In the genomic region with DNA sequence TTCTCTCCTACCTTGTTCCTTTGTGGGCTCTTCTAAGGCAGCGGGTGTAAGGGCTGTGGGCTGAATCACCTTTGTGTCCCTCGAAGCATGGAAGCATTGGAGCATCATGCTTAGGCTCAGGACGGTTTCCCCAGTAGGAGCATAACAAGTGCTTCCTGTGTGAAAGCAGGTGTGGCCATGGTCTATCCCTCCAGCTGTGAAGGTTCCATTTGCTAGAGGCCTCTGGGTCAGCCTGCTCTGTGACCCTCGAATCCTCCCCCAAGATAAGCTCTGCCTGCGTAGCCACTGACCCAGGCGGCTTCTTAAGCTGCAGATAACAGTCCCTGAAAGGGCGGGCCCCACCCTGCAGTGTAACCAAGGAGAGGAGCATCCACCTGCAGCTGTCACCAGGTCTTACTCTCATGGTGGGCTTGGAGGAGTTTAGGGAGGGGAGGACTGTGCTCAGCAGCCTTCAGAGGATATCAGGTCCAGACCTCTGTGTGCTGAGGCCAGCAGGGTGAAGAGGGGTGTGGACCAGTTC, we compare ENCODE assay signal across 11 cellular contexts. TPM values are rescaled to one million over a fixed set of nuclear protein-coding genes. Genes with fewer than 3 reads are reported as not detected.
DNase-seq lines count a peak whose midpoint lies in the region; ATAC-seq and TF ChIP-seq lines count a peak whose summit lies in the region.
"Had no signal": no experiment of that assay in that cellular context is flagged by ENCODE, and none has a peak within 500 bp of the region (broad histone marks: within the 10 kb centered on the region; RNA-seq: fewer than 3 reads in every experiment).

No MANE protein-coding gene starts in this region.

- no peak for TF ChIP-seq CTCF in left ventricle myocardium inferior (IDR thresholded peaks at IDR 0.05; ENCODE audit: borderline replicate concordance)
- no peak for TF ChIP-seq CTCF in uterus (IDR thresholded peaks at IDR 0.05)

- peak overlapping the region in 1 of 2 experiments; percentile 43 for H3K14ac ChIP-seq in mesenchymal stem cell (ENCODE audit: low read length in 2 of 2)

- H2BK120ac ChIP-seq in mesenchymal stem cell (ENCODE audit: low read depth, low read length) = no peak overlapping the region

- TF ChIP-seq POLR2A in uterus (IDR thresholded peaks at IDR 0.05) = no peak

- 70% methylated on average over 7 of the region's 7 CpGs for WGBS in mesenchymal stem cell

- no peaks in the 10 kb centered on the region for H3K4me1 Mint-ChIP-seq in activated CD4-positive, alpha-beta T cell treated with anti-CD3 and anti-CD28 coated beads, Interleukin-2, amount 10 ng/mL, durations not matched to agents 7 days and 5 days

- H3K4me3 Mint-ChIP-seq in activated CD4-positive, alpha-beta T cell treated with anti-CD3 and anti-CD28 coated beads, Interleukin-2, amount 10 ng/mL, durations not matched to agents 7 days and 5 days = no peak overlapping the region

- DNase-seq in left ventricle myocardium inferior (no peak), left cardiac atrium (no peak), adipocyte (ENCODE audit: low read depth) (no peak), mesenchymal stem cell (no peak), uterus (no peak)
- DNase-seq in activated CD4-positive, alpha-beta T cell treated with anti-CD3 and anti-CD28 coated beads, Interleukin-2, amount 10 ng/mL, durations not matched to agents 7 days and 5 days = no peak
- DNase-seq: activated gamma-delta T cell; effector CD4-positive, alpha-beta T cell had no signal

- CTCF ChIA-PET in activated CD4-positive, alpha-beta T cell treated with anti-CD3 and anti-CD28 coated beads, Interleukin-2, amount 10 ng/mL, durations not matched to agents 7 days and 5 days (lab: Charles Lee) = interaction anchor here (0.6 to 1.5 kb wide), 2 partner anchors 15 to 172 kb away, joined by 3 to 5 read pairs; no protein-coding TSS in a partner anchor

- POLR2A ChIA-PET in activated CD4-positive, alpha-beta T cell treated with anti-CD3 and anti-CD28 coated beads, Interleukin-2, amount 10 ng/mL, durations not matched to agents 7 days and 5 days (lab: Charles Lee) = no interaction called here

- H3K9ac ChIP-seq in adipocyte (ENCODE audit: low read length) (peak overlapping the region; percentile 30), mesenchymal stem cell (ENCODE audit: low read length) (no peak overlapping the region)

- no peak overlapping the region for H3K4ac ChIP-seq in mesenchymal stem cell (ENCODE audit: low read depth in 1 of 2, low read length in 2 of 2)

- H3K18ac ChIP-seq in mesenchymal stem cell (ENCODE audit: low read depth in 1 of 2, low read length in 2 of 2) = no peak overlapping the region

- peak overlapping the region; percentile 90 for H3K27ac ChIP-seq in left ventricle myocardium inferior (replicated peaks)
- peak overlapping the region; percentile 96 for H3K27ac ChIP-seq in mesenchymal stem cell (ENCODE audit: low read length, poor library complexity, severe bottlenecking)
- peak overlapping the region; percentile 55 to 62 for H3K27ac ChIP-seq in uterus

- H3K4me3 ChIP-seq in left ventricle myocardium inferior (no peak overlapping the region), adipocyte (ENCODE audit: low read length) (no peak overlapping the region), mesenchymal stem cell (ENCODE audit: insufficient read depth in 1 of 2, low read depth in 1 of 2, low read length in 2 of 2) (no peak overlapping the region), uterus (no peak overlapping the region)
- H3K4me3 ChIP-seq: right lobe of liver had no signal

- H2BK5ac ChIP-seq in mesenchymal stem cell (ENCODE audit: low read depth, low read length, poor library complexity, severe bottlenecking) = no peak overlapping the region

- peak overlapping the region; percentile 38 for H2AK5ac ChIP-seq in mesenchymal stem cell (ENCODE audit: low read length, severe bottlenecking)

- H2BK15ac ChIP-seq in mesenchymal stem cell (ENCODE audit: low read depth, poor library complexity, severe bottlenecking) = no peak overlapping the region

- H3K4me2 ChIP-seq in mesenchymal stem cell (ENCODE audit: low read length, poor library complexity, severe bottlenecking) = no peak overlapping the region

- no peak overlapping the region for H3K23ac ChIP-seq in mesenchymal stem cell (ENCODE audit: low read length in 2 of 2)

- no peaks in the 10 kb centered on the region for H3K27me3 Mint-ChIP-seq in activated CD4-positive, alpha-beta T cell treated with anti-CD3 and anti-CD28 coated beads, Interleukin-2, amount 10 ng/mL, durations not matched to agents 7 days and 5 days

- H3K27ac Mint-ChIP-seq in activated CD4-positive, alpha-beta T cell treated with anti-CD3 and anti-CD28 coated beads, Interleukin-2, amount 10 ng/mL, durations not matched to agents 7 days and 5 days = no peak overlapping the region

- no peaks in the 10 kb centered on the region for H3K36me3 Mint-ChIP-seq in activated CD4-positive, alpha-beta T cell treated with anti-CD3 and anti-CD28 coated beads, Interleukin-2, amount 10 ng/mL, durations not matched to agents 7 days and 5 days (ENCODE audit: low read depth)

- H3K9me3 ChIP-seq in left ventricle myocardium inferior (replicated peaks) (no peaks in the 10 kb centered on the region), adipocyte (ENCODE audit: control insufficient read depth, low read length) (no peaks in the 10 kb centered on the region), mesenchymal stem cell (ENCODE audit: control insufficient read depth, low read length) (no peaks in the 10 kb centered on the region), uterus (no peaks in the 10 kb centered on the region)
- H3K9me3 ChIP-seq: right lobe of liver had no signal

- no peak overlapping the region for H4K8ac ChIP-seq in mesenchymal stem cell (ENCODE audit: low read length)

- no peaks in the 10 kb centered on the region for H3K9me3 Mint-ChIP-seq in activated CD4-positive, alpha-beta T cell treated with anti-CD3 and anti-CD28 coated beads, Interleukin-2, amount 10 ng/mL, durations not matched to agents 7 days and 5 days

- peaks cover 86% of the 10 kb centered on the region for H3K4me1 ChIP-seq in left ventricle myocardium inferior
- peaks cover 83% of the 10 kb centered on the region for H3K4me1 ChIP-seq in adipocyte (ENCODE audit: control insufficient read depth, insufficient read depth, low read length)
- peaks cover 73% of the 10 kb centered on the region for H3K4me1 ChIP-seq in mesenchymal stem cell (ENCODE audit: control insufficient read depth, insufficient read depth, low read depth, low read length)
- H3K4me1 ChIP-seq in uterus = peaks cover 0 to 30% of the 10 kb centered on the region in 2 donors

- ATAC-seq in left cardiac atrium (no peak), HG03439 (IDR thresholded peaks at IDR 0.05; ENCODE audit: unreplicated experiment) (no peak), GM18519 (IDR thresholded peaks at IDR 0.05; ENCODE audit: low FRiP score, unreplicated experiment) (no peak)

- H3K27me3 ChIP-seq in left ventricle myocardium inferior (ENCODE audit: low read depth) = no peaks in the 10 kb centered on the region
- no peaks in the 10 kb centered on the region for H3K27me3 ChIP-seq in adipocyte (replicated peaks; ENCODE audit: control insufficient read depth, insufficient read depth, low read length)
- H3K27me3 ChIP-seq in mesenchymal stem cell (ENCODE audit: control insufficient read depth in 1 of 2, insufficient read depth in 1 of 2, low read length in 2 of 2) = no peaks in the 10 kb centered on the region
- no peaks in the 10 kb centered on the region for H3K27me3 ChIP-seq in uterus
- H3K27me3 ChIP-seq: right lobe of liver had no signal

- no peaks in the 10 kb centered on the region for H3K36me3 ChIP-seq in left ventricle myocardium inferior
- peaks cover 19% of the 10 kb centered on the region for H3K36me3 ChIP-seq in adipocyte (ENCODE audit: control insufficient read depth, insufficient read depth, low read length, severe bottlenecking)
- peaks cover 12 to 63% of the 10 kb centered on the region in 2 experiments for H3K36me3 ChIP-seq in mesenchymal stem cell (ENCODE audit: control insufficient read depth in 1 of 2, insufficient read depth in 2 of 2, low read depth in 1 of 2, low read length in 2 of 2)
- H3K36me3 ChIP-seq in uterus = no peaks in the 10 kb centered on the region

- H3K79me1 ChIP-seq in mesenchymal stem cell (replicated peaks; ENCODE audit: low read length, poor library complexity, severe bottlenecking) = no peaks in the 10 kb centered on the region

- intact Hi-C loops in left ventricle myocardium inferior (cut with micrococcal nuclease) (no loop called here), left cardiac atrium (cut with DNase I) (no loop called here), uterus (cut with DNase I; ENCODE audit: low total_unique reads) (no loop called here)

- H2BK12ac ChIP-seq in mesenchymal stem cell (ENCODE audit: low read length in 2 of 2) = peak overlapping the region in 1 of 2 experiments; percentile 29

- peak overlapping the region; percentile 71 for H4K91ac ChIP-seq in mesenchymal stem cell (ENCODE audit: low read length)

- no peak overlapping the region for H2AFZ ChIP-seq in mesenchymal stem cell (ENCODE audit: low read depth, low read length)

RNA-seq across cellular contexts. Expression of gene NDST1, which starts 8.4 kb away (rescaled TPM):
- 58.9 TPM for total RNA-seq in left ventricle myocardium inferior
- total RNA-seq in left cardiac atrium = 10 to 100 TPM; 59.3 to 71.2 TPM
- polyA plus RNA-seq in mesenchymal stem cell (2013, experiment 1 of 2) = 64.3 TPM
- 64.6 TPM for polyA plus RNA-seq in mesenchymal stem cell (2013, experiment 2 of 2)
- 10 to 100 TPM; 10.9 to 86.0 (median 42.5) TPM for total RNA-seq in uterus
- under 1 TPM; 0.50 to 0.71 TPM for total RNA-seq in activated CD4-positive, alpha-beta T cell treated with anti-CD3 and anti-CD28 coated beads, Interleukin-2, amount 10 ng/mL, durations not matched to agents 7 days and 5 days

RNA-seq across cellular contexts. Expression of gene RPS14, which starts 50.0 kb away (rescaled TPM):
- 1,202 TPM for total RNA-seq in left ventricle myocardium inferior
- total RNA-seq in left cardiac atrium = 1,000 to 10,000 TPM; 1,239 to 1,275 TPM
- 3,588 TPM for polyA plus RNA-seq in mesenchymal stem cell (2013, experiment 1 of 2)
- polyA plus RNA-seq in mesenchymal stem cell (2013, experiment 2 of 2) = 3,623 TPM
- over 10,000 TPM in 1 of 4 donors, 1,000 to 10,000 TPM in 3; 2,445 to 12,361 (median 6,046) TPM for total RNA-seq in uterus
- 1,000 to 10,000 TPM; 2,151 to 2,478 TPM for total RNA-seq in activated CD4-positive, alpha-beta T cell treated with anti-CD3 and anti-CD28 coated beads, Interleukin-2, amount 10 ng/mL, durations not matched to agents 7 days and 5 days

Comparison
In these comparisons a context has a peak if more than half of its experiments do, and no peak if none do; other contexts are left out.
1. RNA of gene NDST1, which starts 8.4 kb away (total RNA-seq): 59.3 to 71.2 TPM in left cardiac atrium, 10.9 to 86.0 TPM in uterus and 58.9 TPM in left ventricle myocardium inferior (single experiment); 0.50 to 0.71 TPM in activated CD4-positive, alpha-beta T cell treated with anti-CD3 and anti-CD28 coated beads, Interleukin-2, amount 10 ng/mL, durations not matched to agents 7 days and 5 days; every median in the first group is over 4 times any median in the second.
2. Peak in every context shown above with its lines, with median percentiles within 50 percentile points of each other: H3K27ac ChIP-seq.